8 cellular contexts compared by ENCODE assay signal in the genomic region with DNA sequence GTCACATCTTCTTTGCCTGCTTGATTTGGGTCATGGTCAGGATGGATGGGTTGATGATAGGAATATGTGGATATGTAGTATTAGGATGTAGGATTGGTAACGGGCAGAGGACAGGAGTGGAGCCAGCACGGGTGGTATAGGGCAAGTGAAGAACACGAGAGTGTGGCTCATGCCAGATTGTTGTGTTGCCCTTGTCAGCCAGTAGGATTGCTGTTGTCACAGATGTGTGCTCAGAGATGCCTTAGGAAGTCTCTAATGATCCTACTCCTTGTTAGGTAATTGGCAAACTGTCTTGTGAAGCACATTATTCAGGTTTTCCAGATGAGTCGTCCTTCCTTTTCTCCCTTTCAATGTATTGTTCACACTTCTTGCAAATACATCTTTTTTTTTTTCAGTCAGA. TPM values are rescaled to one million over a fixed set of nuclear protein-coding genes. Genes with fewer than 3 reads are reported as not detected.
A peak's percentile ranks its signal among the peaks of the same experiment; 100 is the strongest.
DNase-seq lines count a peak whose midpoint lies in the region; ATAC-seq and TF ChIP-seq lines count a peak whose summit lies in the region.

No MANE protein-coding gene starts in this region.

- peak; percentile 39 for ATAC-seq in GM19463 (IDR thresholded peaks at IDR 0.05; ENCODE audit: unreplicated experiment)
- peak; percentile 72 for ATAC-seq in HG03432 (IDR thresholded peaks at IDR 0.05; ENCODE audit: unreplicated experiment)

- no peak for TF ChIP-seq POLR2A in transverse colon (IDR thresholded peaks at IDR 0.05)

- no peaks in the 10 kb centered on the region for H3K27me3 Mint-ChIP-seq in glutamatergic neuron (ENCODE audit: unreplicated experiment)

- H4K20me1 ChIP-seq in SU-DHL-6 (ENCODE audit: low read depth, low read length) = no peaks in the 10 kb centered on the region

- H3K27me3 ChIP-seq in SU-DHL-6 (ENCODE audit: low read length) (no peaks in the 10 kb centered on the region), transverse colon (no peaks in the 10 kb centered on the region)

- no peaks in the 10 kb centered on the region for H3K9me2 ChIP-seq in SU-DHL-6 (replicated peaks; ENCODE audit: insufficient read depth, low read length)

- H3K4me3 ChIP-seq in GM12864 (ENCODE audit: low read depth, low read length) (no peak overlapping the region), SU-DHL-6 (ENCODE audit: insufficient read depth, low read length, poor library complexity, severe bottlenecking) (no peak overlapping the region), transverse colon (no peak overlapping the region)

- no peak overlapping the region for H3K4me2 ChIP-seq in SU-DHL-6 (ENCODE audit: low read depth, low read length, poor library complexity, severe bottlenecking)

- peaks cover 3% of the 10 kb centered on the region for H3K4me1 Mint-ChIP-seq in glutamatergic neuron (ENCODE audit: low read depth, unreplicated experiment)

- 70% methylated on average over 4 of the region's 4 CpGs; no CpG with 5 or more reads in 1 of the 2 donors for WGBS in transverse colon (ENCODE audit: low coverage in 1 of 2), 2 donors

- H3K9me3 Mint-ChIP-seq in glutamatergic neuron (ENCODE audit: unreplicated experiment) = no peaks in the 10 kb centered on the region

- H3K27ac ChIP-seq in SU-DHL-6 (ENCODE audit: low read depth, low read length) (no peak overlapping the region), transverse colon (no peak overlapping the region)

- no peak overlapping the region for H2AFZ ChIP-seq in SU-DHL-6 (ENCODE audit: low read depth, low read length, severe bottlenecking)

- no peak for TF ChIP-seq EP300 in transverse colon (IDR thresholded peaks at IDR 0.05; ENCODE audit: low read depth)

- H3K36me3 ChIP-seq in SU-DHL-6 (ENCODE audit: low read length) = no peaks in the 10 kb centered on the region
- H3K36me3 ChIP-seq in transverse colon = no peaks in the 10 kb centered on the region

- TF ChIP-seq CTCF in GM12864 (IDR thresholded peaks at IDR 0.05; ENCODE audit: low read depth, low read length, missing control alignments) (peak; percentile 86), SU-DHL-6 (IDR thresholded peaks at IDR 0.05; ENCODE audit: insufficient read depth, low read length, poor library complexity, severe bottlenecking) (peak; percentile 36), glutamatergic neuron (IDR thresholded peaks at IDR 0.05; ENCODE audit: partially characterized antibody, unreplicated experiment) (peak; percentile 68), transverse colon (IDR thresholded peaks at IDR 0.05) (peak in 3 of 5 experiments; percentile 16 to 35 (median 23))

- H3K4me3 Mint-ChIP-seq in glutamatergic neuron (ENCODE audit: unreplicated experiment) = no peak overlapping the region

- intact Hi-C loops in transverse colon (cut with DNase I; ENCODE audit: low total_unique reads) = no loop called here

- no peak for DNase-seq in GM12864 (ENCODE audit: low read depth)
- peak; percentile 27 for DNase-seq in glutamatergic neuron
- DNase-seq in transverse colon = no peak
- no peak for DNase-seq in NK-92 (lab: John Stamatoyannopoulos, UW; ENCODE audit: unreplicated experiment)
- no peak for DNase-seq in COLO829 (ENCODE audit: low spot score)

- peaks cover 0 to 31% (median 8%) of the 10 kb centered on the region in 4 donors for H3K4me1 ChIP-seq in transverse colon

- H3K9me3 ChIP-seq in SU-DHL-6 (ENCODE audit: insufficient read depth, low read length) (no peaks in the 10 kb centered on the region), transverse colon (no peaks in the 10 kb centered on the region)

- H3K79me2 ChIP-seq in SU-DHL-6 (ENCODE audit: insufficient read depth, low read length) = no peaks in the 10 kb centered on the region

- in situ Hi-C loops in transverse colon (cut with MboI; ENCODE audit: low pct_ligation_motif_present in 1 of 4, low pct_unique_long_range_greater_than_20kb in 1 of 4, low sequenced_read_pairs in 3 of 4) = loop anchor here in 1 of 4 donors (25.0 kb wide), 1 partner anchor 422 kb away; a partner anchor contains a TSS

- no peaks in the 10 kb centered on the region for H3K36me3 Mint-ChIP-seq in glutamatergic neuron (ENCODE audit: unreplicated experiment)

- H3F3A ChIP-seq in SU-DHL-6 (ENCODE audit: insufficient read depth) = no peaks in the 10 kb centered on the region

- H3K27ac Mint-ChIP-seq in glutamatergic neuron (ENCODE audit: unreplicated experiment) = no peak overlapping the region

- no peak overlapping the region for H3K9ac ChIP-seq in SU-DHL-6 (ENCODE audit: low read length)

RNA-seq across cellular contexts. Expression of a gene that starts 5.5 kb away (rescaled TPM):
- total RNA-seq in glutamatergic neuron (ENCODE audit: unreplicated experiment) (12.9 TPM), transverse colon (10 to 100 TPM in 1 of 4 donors, 1 to 10 TPM in 3; 3.8 to 14.1 (median 7.7) TPM)

RNA-seq across cellular contexts. Expression of a gene that starts 27.0 kb away (rescaled TPM):
- total RNA-seq in glutamatergic neuron (ENCODE audit: unreplicated experiment) = 8.2 TPM
- total RNA-seq in transverse colon = 10 to 100 TPM in 2 of 4 donors, 1 to 10 TPM in 1, under 1 TPM in 1; 0.80 to 20.2 (median 8.2) TPM

Comparison
In these comparisons a context has a peak if more than half of its experiments do, and no peak if none do; other contexts are left out.
1. CTCF ChIP-seq: peak in every context shown above with its lines; median percentile 86 in GM12864; 68 in glutamatergic neuron; 36 in SU-DHL-6; 23 in transverse colon.